ENCODE assay signal across 35 cellular contexts in the genomic region with DNA sequence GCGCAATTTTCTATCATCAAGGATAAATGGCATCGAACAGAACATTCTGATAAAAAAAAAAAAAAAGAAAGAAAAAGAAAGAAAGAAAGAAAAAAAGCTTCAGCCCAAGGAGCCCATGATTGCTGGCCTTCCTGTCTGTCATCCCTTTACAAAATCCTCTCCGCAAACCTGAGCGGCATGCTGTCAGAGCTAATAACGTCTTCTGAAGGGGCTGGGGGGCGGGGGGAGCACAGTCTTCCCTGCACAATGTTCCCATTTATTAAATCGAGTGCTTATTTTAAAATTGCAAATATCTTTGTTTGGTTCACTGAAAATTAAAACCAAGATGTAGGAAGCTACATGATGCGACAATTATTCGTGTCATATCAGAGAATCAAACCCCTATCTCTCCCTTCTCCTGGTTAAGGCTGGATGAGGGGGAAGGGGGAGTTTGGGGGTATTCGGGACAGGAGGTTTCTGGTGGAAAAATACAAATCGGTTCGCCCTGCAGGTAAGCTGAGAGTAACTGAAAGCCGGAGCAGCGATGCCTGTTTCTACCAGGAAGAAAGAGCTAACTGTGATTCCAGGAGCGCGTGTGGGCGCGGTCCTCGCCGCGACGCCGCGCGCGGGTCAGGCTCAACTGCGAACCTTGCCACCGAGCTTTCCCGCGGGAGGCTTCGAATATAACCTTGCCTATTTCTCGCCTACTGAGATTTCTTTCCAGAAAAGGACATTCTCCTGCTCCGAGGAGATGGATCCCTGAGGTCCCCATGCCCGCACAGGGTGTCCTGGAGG. TPM values are rescaled to one million over a fixed set of nuclear protein-coding genes. Genes with fewer than 3 reads are reported as not detected.
A peak's percentile ranks its signal among the peaks of the same experiment; 100 is the strongest.
DNase-seq lines count a peak whose midpoint lies in the region; ATAC-seq, FAIRE-seq and TF ChIP-seq lines count a peak whose summit lies in the region.
"Had no signal": no experiment of that assay in that cellular context is flagged by ENCODE, and none has a peak within 500 bp of the region (broad histone marks: within the 10 kb centered on the region; RNA-seq: fewer than 3 reads in every experiment).

No MANE protein-coding gene starts in this region.

- H4K91ac ChIP-seq in H1 (replicated peaks; ENCODE audit: insufficient read length, low read length): no peak overlapping the region

- H3K27me3 ChIP-seq in H1 (replicated peaks in 1 of 4; ENCODE audit: control insufficient read depth in 3 of 4, extremely low read depth in 1 of 4, insufficient read depth in 3 of 4, low read length in 3 of 4): peaks cover 71 to 99% (median 88%) of the 10 kb centered on the region in 4 experiments

- CTCF ChIA-PET in H1 (lab: Charles Lee; ENCODE audit: partially characterized antibody): interaction anchor here (0.6 to 12.6 kb wide), 11 partner anchors 9 to 577 kb away, joined by 3 to 150 read pairs (median 7); a partner anchor contains a TSS

- WGBS in H1 (ENCODE audit: extremely low coverage in 1 of 2, insufficient coverage in 1 of 2, insufficient read length in 1 of 2, insufficient replicate concordance in 2 of 2, low coverage in 1 of 2, low lambda C conversion rate in 2 of 2, missing lambda C conversion rate in 1 of 2), 2 experiments: 4% methylated on average over 34 of the region's 34 CpGs; no CpG with 5 or more reads in 1 of the 2 experiments

- FAIRE-seq in H1 (lab: Jason Lieb, UNC): no peak
- FAIRE-seq: G401.6, HTR-8/SVneo had no signal

- H2AK5ac ChIP-seq in H1 (ENCODE audit: low read depth, low read length): no peak overlapping the region

- peaks cover 8 to 21% of the 10 kb centered on the region in 2 experiments for H4K20me1 ChIP-seq in H1 (replicated peaks in 1 of 2; ENCODE audit: control insufficient read depth in 1 of 2, insufficient read depth in 2 of 2, low read length in 2 of 2)

- no peak for TF ChIP-seq CTCF in H1 (IDR thresholded peaks at IDR 0.05; ENCODE audit: control extremely low read depth in 1 of 3, insufficient read depth in 1 of 3, low read depth in 1 of 3, low read length in 3 of 3)

- H3K79me2 ChIP-seq in H1 (ENCODE audit: control insufficient read depth in 1 of 2, insufficient read depth in 2 of 2, low read length in 2 of 2): no peaks in the 10 kb centered on the region

- H3K4ac ChIP-seq in H1 (replicated peaks; ENCODE audit: insufficient read length, low read depth, low read length): no peak overlapping the region

- H2BK120ac ChIP-seq in H1 (replicated peaks; ENCODE audit: low read depth, low read length): no peak overlapping the region

- no peak overlapping the region for H3K23ac ChIP-seq in H1 (ENCODE audit: insufficient read length)

- H3K23me2 ChIP-seq in H1 (ENCODE audit: low read depth, low read length): peaks cover 2% of the 10 kb centered on the region; the same call in 1 of the 2 replicates

- TF ChIP-seq POLR2A in H1 (IDR thresholded peaks at IDR 0.05; ENCODE audit: control extremely low read depth in 1 of 2, low read depth in 2 of 2, low read length in 2 of 2): no peak

- no peak for TF ChIP-seq EP300 in H1 (IDR thresholded peaks at IDR 0.05; ENCODE audit: borderline replicate concordance in 1 of 2, low read depth in 2 of 2, low read length in 2 of 2)

- peaks cover 0 to 5% (median 0%) of the 10 kb centered on the region in 4 experiments; a peak in 1 of 8 replicates for H3K36me3 ChIP-seq in H1 (ENCODE audit: control insufficient read depth in 2 of 4, insufficient read depth in 4 of 4, low read length in 3 of 4)
- H3K36me3 ChIP-seq: brain microvascular endothelial cell, Peyer's patch, sigmoid colon, tibial nerve had no signal

- DNase-seq in NCI-H2227 (lab: John Stamatoyannopoulos, UW; ENCODE audit: unreplicated experiment) (peak; percentile 26), NCI-H2227 treated with DMSO at 0.1 percent for 48 hours (lab: John Stamatoyannopoulos, UW) (no peak), H1 (ENCODE audit: low read depth in 1 of 2, low spot score in 2 of 2) (peak in 1 of 2 experiments; percentile 63), left kidney (ENCODE audit: low read depth, low spot score) (peak; percentile 7), SW 1271 (lab: John Stamatoyannopoulos, UW) (no peak)
- DNase-seq in stimulated activated CD4-positive, alpha-beta T cell treated with anti-CD3 and anti-CD28 coated beads, Interleukin-4, amount 100 ng/mL, for 24 hours: no peak
- DNase-seq in central memory CD4-positive, alpha-beta T cell: no peak
- DNase-seq: 8988T; activated CD4-positive, alpha-beta T cell treated with anti-CD3 and anti-CD28 coated beads for 36 hours; activated CD8-positive, alpha-beta memory T cell treated with anti-CD3 and anti-CD28 coated beads, Interleukin-2, amount 50 U/mL, for 48 hours; activated CD8-positive, alpha-beta T cell treated with anti-CD3 and anti-CD28 coated beads for 36 hours; activated naive CD4-positive, alpha-beta T cell treated with anti-CD3 and anti-CD28 coated beads, Interleukin-2, amount 50 U/mL, for 16 hours; brain microvascular endothelial cell; COR-L47; DMS53; HFFc6; MM.1S; NCI-H1105 treated with DMSO at 0.1 percent for 48 hours; NCI-H2029 treated with DMSO at 0.1 percent for 48 hours; NCI-H226; NCI-H69; Peyer's patch; SHP77 treated with DMSO at 0.1 percent for 48 hours; sigmoid colon; stimulated activated CD4-positive, alpha-beta T cell treated with anti-CD3 and anti-CD28 coated beads, Interleukin-4, amount 100 ng/mL, for 1 hour; T-helper 9 cell had no signal

- H3K4me1 ChIP-seq in H1 (replicated peaks in 1 of 4; ENCODE audit: control insufficient read depth in 3 of 4, insufficient read depth in 4 of 4, low read length in 3 of 4): peaks cover 13 to 41% (median 19%) of the 10 kb centered on the region in 4 experiments
- H3K4me1 ChIP-seq: Peyer's patch had no signal

- H3K9me3 ChIP-seq in H1 (ENCODE audit: insufficient read depth in 2 of 2, low read depth in 1 of 2, low read length in 1 of 2): peaks cover 0 to 5% of the 10 kb centered on the region in 2 experiments; a peak in 1 of 4 replicates
- H3K9me3 ChIP-seq: Peyer's patch, tibial nerve had no signal

- H3K18ac ChIP-seq in H1 (ENCODE audit: extremely low read depth, low read length): no peak overlapping the region; the same call in 1 of the 2 replicates

- TF ChIP-seq RAD21 in H1 (IDR thresholded peaks at IDR 0.05 in 1 of 2, conservative IDR thresholded peaks at IDR 0.05 in 1 of 2; ENCODE audit: low read depth in 2 of 2, low read length in 2 of 2): no peak

- no peaks in the 10 kb centered on the region for H3K79me1 ChIP-seq in H1 (ENCODE audit: low read depth, low read length)

- POLR2A ChIA-PET in H1 (lab: Charles Lee; ENCODE audit: partially characterized antibody): interaction anchor here (0.6 to 2.3 kb wide), 8 partner anchors 9 to 880 kb away, joined by 3 to 16 read pairs (median 4); a partner anchor contains a TSS

- ATAC-seq in HG02885 (IDR thresholded peaks at IDR 0.05; ENCODE audit: poor library complexity, unreplicated experiment): no peak
- ATAC-seq: activated CD4-positive, alpha-beta T cell treated with anti-CD3 and anti-CD28 coated beads for 36 hours; activated CD8-positive, alpha-beta T cell treated with anti-CD3 and anti-CD28 coated beads for 36 hours had no signal

- no peak overlapping the region for H2BK5ac ChIP-seq in H1 (ENCODE audit: low read depth, low read length)

- H4K5ac ChIP-seq in H1 (ENCODE audit: insufficient read length, low read depth, low read length): no peak overlapping the region

- no peak overlapping the region for H3K27ac ChIP-seq in H1 (ENCODE audit: low read depth, low read length)
- H3K27ac ChIP-seq: brain microvascular endothelial cell, C4-2B, Peyer's patch, sigmoid colon, tibial nerve had no signal

- peak overlapping the region; percentile 73 to 90 for H3K4me2 ChIP-seq in H1 (ENCODE audit: insufficient read depth in 1 of 2, low read depth in 2 of 2, low read length in 2 of 2)

- H2BK20ac ChIP-seq in H1 (ENCODE audit: low read length): no peak overlapping the region

- no peak overlapping the region for H3K56ac ChIP-seq in H1 (replicated peaks; ENCODE audit: insufficient read length, low read depth, low read length)

- no peak overlapping the region for H3K14ac ChIP-seq in H1 (ENCODE audit: insufficient read length)

- no peak overlapping the region for H2BK12ac ChIP-seq in H1 (ENCODE audit: low read depth, low read length)

- no peak overlapping the region; the same call in 1 of the 2 replicates for H4K8ac ChIP-seq in H1 (ENCODE audit: extremely low read depth, insufficient read depth, low read length)

- H2BK15ac ChIP-seq in H1 (ENCODE audit: low read length): no peak overlapping the region

- no peak overlapping the region for H2AFZ ChIP-seq in H1 (ENCODE audit: low read length)

- peak overlapping the region; percentile 22 to 53 (median 35); a peak in 6 of 8 replicates for H3K4me3 ChIP-seq in H1 (ENCODE audit: extremely low read depth in 1 of 4, insufficient read depth in 2 of 4, low read depth in 3 of 4, low read length in 4 of 4)
- H3K4me3 ChIP-seq: Peyer's patch, sigmoid colon had no signal

- no peak overlapping the region for H3K9ac ChIP-seq in H1 (replicated peaks in 1 of 4; ENCODE audit: extremely low read depth in 1 of 4, low read depth in 3 of 4, low read length in 3 of 4)

TF ChIP-seq in H1, 55 proteins besides CTCF, POLR2A, EP300 and RAD21 (continues in another document):
- TF ChIP-seq EGR1 (IDR thresholded peaks at IDR 0.05; ENCODE audit: borderline replicate concordance, low read depth, low read length): no peak
- TF ChIP-seq TCF12 (IDR thresholded peaks at IDR 0.05; ENCODE audit: low read depth, low read length): 0 out of 2 replicates have a peak, but pooled peaks have one; percentile 10
- no peak for TF ChIP-seq CBX5 (IDR thresholded peaks at IDR 0.05; ENCODE audit: low read depth, low read length)
- peak; percentile 95 for TF ChIP-seq SUZ12 (IDR thresholded peaks at IDR 0.05; ENCODE audit: low read length)

RNA-seq across cellular contexts. Expression of a gene that starts 13.3 kb away (rescaled TPM):
- not detected in 2 replicates for total RNA-seq in H1 (2021; fragmentation: NEBNext Ultra II Directional; extraction: Animal tissue kit (Norgen Biotek cat#: 25700))
- not detected in 2 replicates for polyA plus RNA-seq in H1 (2011; rRNA removed)
- polyA plus RNA-seq in H1 (2011; cell fraction: cytosol; rRNA removed): not detected
- not detected for polyA plus RNA-seq in H1 (2011; cell fraction: nucleus; rRNA removed)
- not detected in 4 replicates for polyA plus RNA-seq in H1 (2012, experiment 1 of 2)
- polyA plus RNA-seq in H1 (2012, experiment 2 of 2): not detected
- 0.06 TPM for polyA plus RNA-seq in H1 (2013, experiment 1 of 2)
- polyA plus RNA-seq in H1 (2013, experiment 2 of 2): not detected
- not detected in 2 replicates for polyA minus RNA-seq in H1 (2011; rRNA and poly(A)+ RNA removed)
- polyA minus RNA-seq in H1 (2011; cell fraction: cytosol; rRNA and poly(A)+ RNA removed): not detected
- not detected for polyA minus RNA-seq in H1 (2011; cell fraction: nucleus; rRNA and poly(A)+ RNA removed)
- total RNA-seq: activated CD4-positive, alpha-beta T cell treated with anti-CD3 and anti-CD28 coated beads for 36 hours; activated CD8-positive, alpha-beta T cell treated with anti-CD3 and anti-CD28 coated beads for 36 hours; activated T-helper 1 cell treated with anti-CD3 and anti-CD28 coated beads, Interleukin-12 subunit alpha, Interleukin-12 subunit beta, Interleukin-2, Interleukin-4 antibody, amounts not matched to agents 30 ng/mL and 10 ng/mL and 1 ng/mL, durations not matched to agents 14 hours and 24 hours and 36 hours; chondrocyte; glomerular endothelial cell; HFFc6; kidney epithelial cell; Peyer's patch; tibial nerve had no signal

RNA-seq across cellular contexts. Expression of a gene that starts 32.6 kb away (rescaled TPM):
- total RNA-seq in H1 (2021; fragmentation: NEBNext Ultra II Directional; extraction: Animal tissue kit (Norgen Biotek cat#: 25700)): not detected in 2 replicates
- 0.06 TPM in 1 of 2 replicates, not detected in the other for polyA plus RNA-seq in H1 (2011; rRNA removed)
- polyA plus RNA-seq in H1 (2011; cell fraction: cytosol; rRNA removed): not detected
- 0.17 TPM for polyA plus RNA-seq in H1 (2011; cell fraction: nucleus; rRNA removed)
- not detected in 4 replicates for polyA plus RNA-seq in H1 (2012, experiment 1 of 2)
- not detected for polyA plus RNA-seq in H1 (2012, experiment 2 of 2)
- polyA plus RNA-seq in H1 (2013, experiment 1 of 2): not detected
- polyA plus RNA-seq in H1 (2013, experiment 2 of 2): 0.06 TPM
- 0.22 TPM in 1 of 2 replicates, not detected in the other for polyA minus RNA-seq in H1 (2011; rRNA and poly(A)+ RNA removed)
- polyA minus RNA-seq in H1 (2011; cell fraction: cytosol; rRNA and poly(A)+ RNA removed): not detected
- 0.60 TPM for polyA minus RNA-seq in H1 (2011; cell fraction: nucleus; rRNA and poly(A)+ RNA removed)
- total RNA-seq: activated CD4-positive, alpha-beta T cell treated with anti-CD3 and anti-CD28 coated beads for 36 hours; activated CD8-positive, alpha-beta T cell treated with anti-CD3 and anti-CD28 coated beads for 36 hours; activated T-helper 1 cell treated with anti-CD3 and anti-CD28 coated beads, Interleukin-12 subunit alpha, Interleukin-12 subunit beta, Interleukin-2, Interleukin-4 antibody, amounts not matched to agents 30 ng/mL and 10 ng/mL and 1 ng/mL, durations not matched to agents 14 hours and 24 hours and 36 hours; glomerular endothelial cell; HFFc6; kidney epithelial cell; Peyer's patch had no signal

Comparison
In these comparisons a context has a peak if more than half of its experiments do, and no peak if none do; other contexts are left out.
1. DNase-seq: peak in NCI-H2227 (single experiment) and left kidney (single experiment); none in NCI-H2227 treated with DMSO at 0.1 percent for 48 hours (single experiment), stimulated activated CD4-positive, alpha-beta T cell treated with anti-CD3 and anti-CD28 coated beads, Interleukin-4, amount 100 ng/mL, for 24 hours (single experiment), SW 1271 (0 of 2) and central memory CD4-positive, alpha-beta T cell (single experiment).